In the genomic region with DNA sequence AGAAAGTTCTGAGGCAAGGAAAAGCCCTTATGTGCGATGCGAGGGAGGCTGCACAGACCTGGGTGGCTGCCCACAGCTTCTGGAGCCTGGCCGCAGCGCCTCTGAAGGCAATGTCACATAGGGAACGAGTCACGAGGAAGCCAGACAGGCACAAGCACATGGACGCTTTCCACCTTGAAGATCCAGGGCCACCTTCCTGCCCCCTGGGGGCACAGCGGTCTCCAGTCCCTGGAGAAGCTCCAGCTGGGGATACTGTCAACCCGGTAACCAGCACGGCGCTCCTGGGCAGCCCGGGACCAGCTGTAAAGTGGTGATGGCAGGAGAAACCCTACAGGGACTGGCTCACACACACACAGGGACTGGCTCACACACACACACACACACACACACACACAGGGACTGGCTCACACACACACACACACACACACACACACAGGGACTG, we compare ENCODE assay signal across 10 cellular contexts.
DNase-seq lines count a peak whose midpoint lies in the region; ATAC-seq and TF ChIP-seq lines count a peak whose summit lies in the region.
"Had no signal": no experiment of that assay in that cellular context is flagged by ENCODE, and none has a peak within 500 bp of the region (broad histone marks: within the 10 kb centered on the region; RNA-seq: fewer than 3 reads in every experiment).

No MANE protein-coding gene starts in this region.

- H3K4me3 ChIP-seq in mesodermal cell (ENCODE audit: extremely low read depth, insufficient read depth, low read length, poor library complexity, severe bottlenecking) (peak overlapping the region; percentile 14), upper lobe of left lung (peak overlapping the region in 1 of 4 donors; percentile 24)

- TF ChIP-seq EP300 in upper lobe of left lung (IDR thresholded peaks at IDR 0.05), result no peak

- no peak for TF ChIP-seq POLR2A in upper lobe of left lung (IDR thresholded peaks at IDR 0.05)

- DNase-seq in DMS 273 (lab: John Stamatoyannopoulos, UW; ENCODE audit: unreplicated experiment), result peak; percentile 1
- no peak for DNase-seq in DMS 273 treated with DMSO at 0.1 percent for 48 hours (lab: John Stamatoyannopoulos, UW)
- peak; percentile 62 for DNase-seq in cerebellum (ENCODE audit: low spot score)
- DNase-seq in upper lobe of left lung, result peak; percentile 21 to 59
- DNase-seq in NCI-H128 (lab: John Stamatoyannopoulos, UW; ENCODE audit: unreplicated experiment), result no peak
- DNase-seq in KG1 (lab: John Stamatoyannopoulos, UW), result no peak
- no peak for DNase-seq in GM19240 (ENCODE audit: insufficient read length, low spot score)

- H3K27ac ChIP-seq in mesodermal cell (ENCODE audit: low read depth, low read length, severe bottlenecking) (peak overlapping the region; percentile 64), upper lobe of left lung (no peak overlapping the region)
- H3K27ac ChIP-seq: 22Rv1, neutrophil had no signal

- no peaks in the 10 kb centered on the region for H3K4me1 ChIP-seq in mesodermal cell (ENCODE audit: control insufficient read depth, insufficient read depth, low read length, poor library complexity, severe bottlenecking)
- no peaks in the 10 kb centered on the region for H3K4me1 ChIP-seq in upper lobe of left lung

- WGBS in mesodermal cell (ENCODE audit: insufficient coverage in 2 of 2), 2 experiments, result 10 to 14% methylated on average over 7 to 10 of the region's 12 CpGs
- 17 to 42% methylated on average over 8 to 12 of the region's 12 CpGs for WGBS in upper lobe of left lung, 2 donors

- peak; percentile 42 to 58 for ATAC-seq in upper lobe of left lung (ENCODE audit: low FRiP score in 2 of 2)

- no peak for TF ChIP-seq CTCF in upper lobe of left lung (IDR thresholded peaks at IDR 0.05)

- no peaks in the 10 kb centered on the region for H3K36me3 ChIP-seq in mesodermal cell (ENCODE audit: control insufficient read depth, insufficient read depth, low read length)
- H3K36me3 ChIP-seq in upper lobe of left lung, result no peaks in the 10 kb centered on the region
- H3K36me3 ChIP-seq: neutrophil had no signal

- no peaks in the 10 kb centered on the region for H3K27me3 ChIP-seq in upper lobe of left lung
- H3K27me3 ChIP-seq: neutrophil had no signal

- H3K9me3 ChIP-seq in mesodermal cell (ENCODE audit: control insufficient read depth, low read length), result peaks cover 15% of the 10 kb centered on the region
- H3K9me3 ChIP-seq in upper lobe of left lung, result no peaks in the 10 kb centered on the region
- H3K9me3 ChIP-seq: neutrophil had no signal

Comparison
In these comparisons a context has a peak if more than half of its experiments do, and no peak if none do; other contexts are left out.
1. DNase-seq: peak in DMS 273 (single experiment), cerebellum (single experiment) and upper lobe of left lung (2 of 2); none in DMS 273 treated with DMSO at 0.1 percent for 48 hours (single experiment), NCI-H128 (single experiment), KG1 (single experiment) and GM19240 (single experiment).